8 cellular contexts compared by ENCODE assay signal in genomic region chr6:15389759-15390723, GRCh38.
DNase-seq lines count a peak whose midpoint lies in the region; ATAC-seq and TF ChIP-seq lines count a peak whose summit lies in the region.

No MANE protein-coding gene starts in this region.

- H3K36me3 ChIP-seq in mammary epithelial cell (ENCODE audit: insufficient read depth, low read length) (no peaks in the 10 kb centered on the region), left lung (no peaks in the 10 kb centered on the region)

- no peak overlapping the region for H3K9ac ChIP-seq in mammary epithelial cell (ENCODE audit: insufficient read depth, low read length)

- no peak overlapping the region for H3K27ac ChIP-seq in mammary epithelial cell (ENCODE audit: insufficient read depth, low read depth, low read length)
- no peak overlapping the region for H3K27ac ChIP-seq in left lung

- intact Hi-C loops in mammary epithelial cell (cut with micrococcal nuclease), result loop anchor here (2.0 kb wide), 1 partner anchor 141 kb away; no protein-coding TSS in a partner anchor
- intact Hi-C loops in left lung (cut with DNase I), result no loop called here

- WGBS in mammary epithelial cell (ENCODE audit: low coverage, missing lambda C conversion rate), result 76% methylated on average over 13 of the region's 14 CpGs

- H3K27me3 ChIP-seq in mammary epithelial cell (ENCODE audit: insufficient read depth, low read length), result no peaks in the 10 kb centered on the region
- H3K27me3 ChIP-seq in left lung, result no peaks in the 10 kb centered on the region

- DNase-seq in AG08396 (ENCODE audit: low spot score) (peak; percentile 48), GM10266 (ENCODE audit: extremely low spot score) (no peak), NCI-H510A (lab: John Stamatoyannopoulos, UW) (peak; percentile 8), mammary epithelial cell (no peak), left lung (no peak), SKM-1 (lab: John Stamatoyannopoulos, UW; ENCODE audit: unreplicated experiment) (no peak)

- peaks cover 10% of the 10 kb centered on the region for H3K4me1 ChIP-seq in mammary epithelial cell (ENCODE audit: insufficient read depth, low read length)
- H3K4me1 ChIP-seq in left lung, result peaks cover 6 to 54% of the 10 kb centered on the region in 2 donors

- H3K79me2 ChIP-seq in mammary epithelial cell (ENCODE audit: insufficient read depth, low read length), result peaks cover 98% of the 10 kb centered on the region

- H3K4me3 ChIP-seq in mammary epithelial cell (replicated peaks in 1 of 3; ENCODE audit: insufficient read depth in 1 of 3, low read depth in 2 of 3, low read length in 3 of 3) (no peak overlapping the region), left lung (no peak overlapping the region)

- no peak overlapping the region for H2AFZ ChIP-seq in mammary epithelial cell (ENCODE audit: low read depth, low read length)

- dilution Hi-C loops in mammary epithelial cell (cut with HindIII; ENCODE audit: low sequenced_read_pairs), result loop anchor here (5.0 kb wide), 1 partner anchor 38 kb away; no protein-coding TSS in a partner anchor

- H3K4me2 ChIP-seq in mammary epithelial cell (ENCODE audit: insufficient read depth, low read depth, low read length), result no peak overlapping the region

- peak; percentile 42 for ATAC-seq in left lung
- ATAC-seq in HG03469 (IDR thresholded peaks at IDR 0.05; ENCODE audit: unreplicated experiment), result no peak
- no peak for ATAC-seq in GM18907 (IDR thresholded peaks at IDR 0.05; ENCODE audit: unreplicated experiment)

- TF ChIP-seq CTCF in GM10266 (IDR thresholded peaks at IDR 0.05; ENCODE audit: control insufficient read depth, insufficient read depth, low read depth, missing control alignments), result peak; percentile 61
- peak; percentile 28 to 47 for TF ChIP-seq CTCF in mammary epithelial cell (conservative IDR thresholded peaks at IDR 0.05 in 1 of 2, IDR thresholded peaks at IDR 0.05 in 1 of 2; ENCODE audit: extremely low read depth in 1 of 2, insufficient read depth in 1 of 2, low read depth in 1 of 2, low read length in 2 of 2)
- peak; percentile 48 to 54 for TF ChIP-seq CTCF in left lung (IDR thresholded peaks at IDR 0.05)

- in situ Hi-C loops in mammary epithelial cell (cut with MboI; ENCODE audit: low sequenced_read_pairs in 2 of 2), result no loop called here

- BruUV-seq in mammary epithelial cell (replicated peaks; lab: Mats Ljungman, UMichigan), result no TSS peak

- H3K9me3 ChIP-seq in mammary epithelial cell (replicated peaks; ENCODE audit: insufficient read depth, low read length) (no peaks in the 10 kb centered on the region), left lung (no peaks in the 10 kb centered on the region)

- no peaks in the 10 kb centered on the region for H4K20me1 ChIP-seq in mammary epithelial cell (ENCODE audit: insufficient read depth, low read length)

- CTCF ChIA-PET in mammary epithelial cell (lab: Charles Lee; ENCODE audit: low non-redundant PET), result no interaction called here

Comparison
In these comparisons a context has a peak if more than half of its experiments do, and no peak if none do; other contexts are left out.
1. DNase-seq: peak in AG08396 (single experiment) and NCI-H510A (single experiment); none in GM10266 (single experiment), mammary epithelial cell (single experiment), left lung (0 of 2) and SKM-1 (single experiment).
2. Peak in every context shown above with its lines, with median percentiles within 50 percentile points of each other: CTCF ChIP-seq.